11 cellular contexts compared by ENCODE assay signal in the genomic region with DNA sequence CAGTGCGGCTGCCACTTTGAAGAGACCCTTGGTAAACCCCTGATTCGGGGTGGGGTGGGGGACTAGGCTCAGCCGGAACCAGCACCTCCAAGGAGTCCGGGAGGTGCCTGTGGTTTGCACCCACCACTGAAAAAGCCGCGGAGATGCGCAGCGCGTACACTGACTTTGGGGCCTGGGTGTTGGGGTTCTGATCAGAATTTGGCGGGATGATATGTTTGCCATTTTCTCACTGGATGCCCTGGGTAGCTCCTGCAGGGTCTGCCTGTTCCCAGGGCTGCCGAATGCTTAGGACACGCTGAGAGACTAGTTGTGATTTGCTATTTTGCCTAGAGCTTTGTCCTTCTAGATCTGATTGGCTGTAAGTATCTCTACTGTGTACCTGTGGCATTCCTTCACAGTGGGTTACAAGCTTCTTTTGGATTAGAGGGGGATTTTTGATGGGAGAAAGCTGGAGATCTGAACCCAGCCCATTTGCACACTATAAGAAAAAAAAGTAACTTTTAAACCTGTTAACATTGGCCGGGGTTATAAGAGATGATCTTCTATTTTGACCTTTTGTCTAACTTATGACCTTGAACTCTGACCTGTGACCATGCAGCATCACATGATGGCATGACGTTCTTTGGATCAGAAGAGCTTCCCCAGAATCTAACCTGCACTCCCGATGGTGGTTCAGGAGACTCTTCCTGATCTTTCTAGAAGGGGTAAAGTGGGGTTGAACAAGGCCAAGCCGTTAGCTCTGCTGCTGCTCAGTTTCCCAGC. TPM values are rescaled to one million over a fixed set of nuclear protein-coding genes. Genes with fewer than 3 reads are reported as not detected.
A peak's percentile ranks its signal among the peaks of the same experiment; 100 is the strongest.
DNase-seq lines count a peak whose midpoint lies in the region; ATAC-seq and TF ChIP-seq lines count a peak whose summit lies in the region.
"Had no signal": no experiment of that assay in that cellular context is flagged by ENCODE, and none has a peak within 500 bp of the region (broad histone marks: within the 10 kb centered on the region; RNA-seq: fewer than 3 reads in every experiment).

No MANE protein-coding gene starts in this region.

- peak overlapping the region; percentile 12 to 45 (median 29) for H3K4me3 ChIP-seq in Peyer's patch
- H3K4me3 ChIP-seq in dorsolateral prefrontal cortex: peak overlapping the region in 57 of 59 donors; percentile 10 to 69 (median 51)
- H3K4me3 ChIP-seq in muscle layer of duodenum (ENCODE audit: low read depth in 1 of 2, low read length in 2 of 2): peak overlapping the region; percentile 56 to 63
- H3K4me3 ChIP-seq in testis: peak overlapping the region; percentile 45 to 55

- TF ChIP-seq POLR2A in Peyer's patch (IDR thresholded peaks at IDR 0.05) (no peak), testis (IDR thresholded peaks at IDR 0.05) (no peak)

- 25 to 48% methylated on average over 16 of the region's 16 CpGs for WGBS in testis, 2 donors

- no peaks in the 10 kb centered on the region for H3K4me1 ChIP-seq in Peyer's patch
- H3K4me1 ChIP-seq in muscle layer of duodenum (ENCODE audit: control insufficient read depth in 1 of 2, insufficient read depth in 2 of 2, low read length in 2 of 2): peaks cover 3 to 23% of the 10 kb centered on the region in 2 donors
- H3K4me1 ChIP-seq in testis: peaks cover 9% of the 10 kb centered on the region

- DNase-seq in Peyer's patch: no peak
- no peak for DNase-seq in dorsolateral prefrontal cortex
- peak; percentile 19 for DNase-seq in testis
- DNase-seq in NCI-H1694 treated with DMSO at 0.1 percent for 48 hours (lab: John Stamatoyannopoulos, UW): no peak
- no peak for DNase-seq in SIG-M5 (lab: John Stamatoyannopoulos, UW)
- DNase-seq: NCI-H446 treated with DMSO at 0.1 percent for 48 hours; stimulated activated CD4-positive, alpha-beta T cell treated with anti-CD3 and anti-CD28 coated beads, Interleukin-1b, Interleukin-23, amount 100 ng/mL, for 48 hours; stimulated activated naive CD8-positive, alpha-beta T cell treated with anti-CD3 and anti-CD28 coated beads, Interleukin-15, amount 100 ng/mL, for 72 hours had no signal

- H3K9me3 ChIP-seq in Peyer's patch (no peaks in the 10 kb centered on the region), muscle layer of duodenum (ENCODE audit: control insufficient read depth in 1 of 2, low read length in 2 of 2) (no peaks in the 10 kb centered on the region), testis (no peaks in the 10 kb centered on the region)

- H3K27ac ChIP-seq in Peyer's patch (peak overlapping the region; percentile 57 to 77 (median 70)), dorsolateral prefrontal cortex (peak overlapping the region in 53 of 59 donors; percentile 10 to 88 (median 71)), muscle layer of duodenum (ENCODE audit: low read length) (peak overlapping the region; percentile 61), testis (peak overlapping the region; percentile 76 to 86)

- H3K27me3 ChIP-seq in Peyer's patch: no peaks in the 10 kb centered on the region
- peaks cover 0 to 12% (median 0%) of the 10 kb centered on the region in 45 donors for H3K27me3 ChIP-seq in dorsolateral prefrontal cortex
- no peaks in the 10 kb centered on the region for H3K27me3 ChIP-seq in muscle layer of duodenum (ENCODE audit: low read depth, low read length)
- no peaks in the 10 kb centered on the region for H3K27me3 ChIP-seq in testis

- intact Hi-C loops in dorsolateral prefrontal cortex (cut with DNase I) (no loop called here), testis (cut with DNase I; ENCODE audit: low total_unique reads) (no loop called here)

- no peak for ATAC-seq in GM19035 (IDR thresholded peaks at IDR 0.05; ENCODE audit: unreplicated experiment)
- ATAC-seq in HG02870 (IDR thresholded peaks at IDR 0.05; ENCODE audit: unreplicated experiment): no peak
- ATAC-seq: stimulated activated naive CD8-positive, alpha-beta T cell treated with anti-CD3 and anti-CD28 coated beads, Interleukin-15, amount 100 ng/mL, for 72 hours had no signal

- H3K36me3 ChIP-seq in Peyer's patch: no peaks in the 10 kb centered on the region
- H3K36me3 ChIP-seq in muscle layer of duodenum (ENCODE audit: control insufficient read depth in 1 of 2, insufficient read depth in 2 of 2, low read length in 2 of 2): no peaks in the 10 kb centered on the region
- H3K36me3 ChIP-seq in testis (ENCODE audit: low read depth, missing control alignments): no peaks in the 10 kb centered on the region

- TF ChIP-seq CTCF in Peyer's patch (IDR thresholded peaks at IDR 0.05): no peak
- no peak for TF ChIP-seq CTCF in dorsolateral prefrontal cortex (IDR thresholded peaks at IDR 0.05 in 54 of 56, conservative IDR thresholded peaks at IDR 0.05 in 2 of 56; ENCODE audit: low read depth in 1 of 56, partially characterized antibody in 56 of 56)
- no peak for TF ChIP-seq CTCF in testis (IDR thresholded peaks at IDR 0.05)

RNA-seq across cellular contexts. Expression of a gene that starts 1.6 kb away (rescaled TPM):
- total RNA-seq in Peyer's patch (1 to 10 TPM in 2 of 4 donors, under 1 TPM in 2; 0.35 to 2.5 (median 0.79) TPM), dorsolateral prefrontal cortex (10 to 100 TPM in 15 of 120 experiments, 1 to 10 TPM in 104, under 1 TPM in 1; 0.99 to 25.8 (median 4.2) TPM), testis (1 to 10 TPM; 2.3 to 2.5 TPM)
- polyA plus RNA-seq in testis (ENCODE audit: insufficient read depth, low read depth, low replicate concordance): 3.3 TPM
